In genomic region chr6:18362058-18362561, GRCh38 we compare ENCODE assay signal across 14 cellular contexts. TPM values are rescaled to one million over a fixed set of nuclear protein-coding genes. Genes with fewer than 3 reads are reported as not detected.
DNase-seq lines count a peak whose midpoint lies in the region; ATAC-seq, FAIRE-seq and TF ChIP-seq lines count a peak whose summit lies in the region.
"Had no signal": no experiment of that assay in that cellular context is flagged by ENCODE, and none has a peak within 500 bp of the region (broad histone marks: within the 10 kb centered on the region; RNA-seq: fewer than 3 reads in every experiment).

No MANE protein-coding gene starts in this region.

- CTCF ChIA-PET in HepG2 (lab: Yijun Ruan, JAX; ENCODE audit: low intra/inter-chr PET ratio, low total read pairs) (no interaction called here), mammary epithelial cell (lab: Charles Lee; ENCODE audit: low non-redundant PET) (interaction anchor here (0.6 kb wide), 1 partner anchor 74 kb away, joined by 17 read pairs; no protein-coding TSS in a partner anchor)

- H3K4me1 ChIP-seq in liver (ENCODE audit: control insufficient read depth in 4 of 4, insufficient read depth in 4 of 4, low read length in 3 of 4) (peaks cover 0 to 26% (median 14%) of the 10 kb centered on the region in 4 donors), HepG2 (ENCODE audit: insufficient read depth, low read length) (no peaks in the 10 kb centered on the region), mammary epithelial cell (ENCODE audit: insufficient read depth, low read length) (peaks cover 20% of the 10 kb centered on the region), left lung (peaks cover 0 to 5% of the 10 kb centered on the region in 2 donors)

- H2AFZ ChIP-seq in HepG2 (ENCODE audit: low read length) (no peak overlapping the region), mammary epithelial cell (ENCODE audit: low read depth, low read length) (peak overlapping the region; percentile 15)

- H3K27ac ChIP-seq in liver (ENCODE audit: low read depth in 1 of 2, low read length in 2 of 2) (peak overlapping the region; percentile 46 to 53), HepG2 (ENCODE audit: extremely low read length, insufficient read depth, low read length) (no peak overlapping the region), mammary epithelial cell (ENCODE audit: insufficient read depth, low read depth, low read length) (peak overlapping the region; percentile 31), left lung (no peak overlapping the region)

- H3K9me3 ChIP-seq in liver (ENCODE audit: control insufficient read depth in 4 of 4, low read length in 3 of 4) (no peaks in the 10 kb centered on the region), HepG2 (ENCODE audit: low read length) (no peaks in the 10 kb centered on the region), mammary epithelial cell (replicated peaks; ENCODE audit: insufficient read depth, low read length) (no peaks in the 10 kb centered on the region), left lung (no peaks in the 10 kb centered on the region)

- POLR2A ChIA-PET in HepG2 (lab: Yijun Ruan, JAX): interaction anchor here (0.7 kb wide), 1 partner anchor 8 kb away, joined by 3 read pairs; no protein-coding TSS in a partner anchor

- no peaks in the 10 kb centered on the region for H3K27me3 ChIP-seq in liver (ENCODE audit: control insufficient read depth in 4 of 4, insufficient read depth in 4 of 4, low read length in 3 of 4)
- H3K27me3 ChIP-seq in HepG2 (ENCODE audit: control insufficient read depth in 1 of 2, insufficient read depth in 2 of 2, low read length in 2 of 2): peaks cover 1 to 4% of the 10 kb centered on the region in 2 experiments; a peak in 1 of 5 replicates
- H3K27me3 ChIP-seq in mammary epithelial cell (ENCODE audit: insufficient read depth, low read length): no peaks in the 10 kb centered on the region
- no peaks in the 10 kb centered on the region for H3K27me3 ChIP-seq in left lung
- no peaks in the 10 kb centered on the region for H3K27me3 ChIP-seq in H7 (ENCODE audit: control insufficient read depth, insufficient read depth, low read length)
- H3K27me3 ChIP-seq: heart right ventricle had no signal

- no peak for TF ChIP-seq POLR2A in HepG2 (IDR thresholded peaks at IDR 0.05; ENCODE audit: insufficient read depth in 1 of 2, low read depth in 2 of 2, low read length in 2 of 2)

- DNase-seq in HepG2 (ENCODE audit: low spot score) (no peak), mammary epithelial cell (peak; percentile 90), left lung (no peak), H7 (no peak), NCI-H82 (lab: John Stamatoyannopoulos, UW) (no peak), UCSD-AML1 (lab: John Stamatoyannopoulos, UW; ENCODE audit: unreplicated experiment) (no peak), T-helper 2 cell (no peak)
- DNase-seq: ACHN; heart right ventricle; naive thymus-derived CD4-positive, alpha-beta T cell; NCI-H345; stimulated activated CD4-positive, alpha-beta T cell treated with anti-CD3 and anti-CD28 coated beads, Interleukin-4, amount 100 ng/mL, for 24 hours had no signal

- no TSS peak for BruUV-seq in HepG2 (replicated peaks; lab: Mats Ljungman, UMichigan)
- BruUV-seq in mammary epithelial cell (replicated peaks; lab: Mats Ljungman, UMichigan): no TSS peak

- no peaks in the 10 kb centered on the region for H4K20me1 ChIP-seq in HepG2 (ENCODE audit: insufficient read depth, low read length)
- no peaks in the 10 kb centered on the region for H4K20me1 ChIP-seq in mammary epithelial cell (ENCODE audit: insufficient read depth, low read length)

- in situ Hi-C loops in HepG2 (cut with HindIII; ENCODE audit: extremely low pct_ligation_motif_present, low pct_unique_long_range_greater_than_20kb) (no loop called here), mammary epithelial cell (cut with MboI; ENCODE audit: low sequenced_read_pairs in 2 of 2) (no loop called here)

- H3K4me2 ChIP-seq in HepG2 (ENCODE audit: low read depth, low read length): no peak overlapping the region
- no peak overlapping the region for H3K4me2 ChIP-seq in mammary epithelial cell (ENCODE audit: insufficient read depth, low read depth, low read length)

- 26% methylated on average over 2 of the region's 2 CpGs for WGBS in liver
- WGBS in HepG2 (ENCODE audit: low lambda C conversion rate): 2% methylated on average over 2 of the region's 2 CpGs
- WGBS in mammary epithelial cell (ENCODE audit: low coverage, missing lambda C conversion rate): 4% methylated on average over 2 of the region's 2 CpGs

- H3K9ac ChIP-seq in liver (ENCODE audit: low read depth in 1 of 2, low read length in 2 of 2): no peak overlapping the region
- no peak overlapping the region for H3K9ac ChIP-seq in HepG2 (ENCODE audit: insufficient read depth, low read depth, low read length)
- H3K9ac ChIP-seq in mammary epithelial cell (ENCODE audit: insufficient read depth, low read length): no peak overlapping the region

- TF ChIP-seq CTCF in liver (IDR thresholded peaks at IDR 0.05; ENCODE audit: low read depth, low read length, missing input control) (no peak), HepG2 (CRISPR knock-in tag; IDR thresholded peaks at IDR 0.05) (no peak), mammary epithelial cell (conservative IDR thresholded peaks at IDR 0.05 in 1 of 2, IDR thresholded peaks at IDR 0.05 in 1 of 2; ENCODE audit: extremely low read depth in 1 of 2, insufficient read depth in 1 of 2, low read depth in 1 of 2, low read length in 2 of 2) (no peak), left lung (IDR thresholded peaks at IDR 0.05) (no peak)

- TF ChIP-seq EP300 in HepG2 (IDR thresholded peaks at IDR 0.05; ENCODE audit: low read depth in 2 of 2, low read length in 2 of 2) (no peak), HepG2 (CRISPR knock-in tag; IDR thresholded peaks at IDR 0.05; ENCODE audit: borderline replicate concordance) (no peak)

- intact Hi-C loops in HepG2 (cut with micrococcal nuclease; ENCODE audit: unreplicated experiment): no loop called here
- intact Hi-C loops in mammary epithelial cell (cut with micrococcal nuclease): no loop called here
- intact Hi-C loops in left lung (cut with DNase I): no loop called here

- dilution Hi-C loops in mammary epithelial cell (cut with HindIII; ENCODE audit: low sequenced_read_pairs): no loop called here

- peak overlapping the region in 1 of 3 donors; percentile 14 for H3K4me3 ChIP-seq in liver (ENCODE audit: low read depth in 1 of 3, low read length in 3 of 3)
- H3K4me3 ChIP-seq in HepG2 (replicated peaks in 1 of 3; ENCODE audit: insufficient read depth in 1 of 3, low read depth in 2 of 3, low read length in 3 of 3): no peak overlapping the region
- H3K4me3 ChIP-seq in mammary epithelial cell (replicated peaks in 1 of 3; ENCODE audit: insufficient read depth in 1 of 3, low read depth in 2 of 3, low read length in 3 of 3): no peak overlapping the region
- no peak overlapping the region for H3K4me3 ChIP-seq in left lung
- no peak overlapping the region for H3K4me3 ChIP-seq in H7 (ENCODE audit: insufficient read depth, low read depth, low read length)
- H3K4me3 ChIP-seq: heart right ventricle, K562 had no signal

- no peak for FAIRE-seq in HepG2 (lab: Jason Lieb, UNC)
- FAIRE-seq: K562 had no signal

- H3K79me2 ChIP-seq in HepG2 (ENCODE audit: insufficient read depth, low read length) (no peaks in the 10 kb centered on the region), mammary epithelial cell (ENCODE audit: insufficient read depth, low read length) (no peaks in the 10 kb centered on the region)

- H3K36me3 ChIP-seq in liver (ENCODE audit: control insufficient read depth in 4 of 4, insufficient read depth in 3 of 4, low read depth in 1 of 4, low read length in 3 of 4) (no peaks in the 10 kb centered on the region), HepG2 (replicated peaks in 1 of 2; ENCODE audit: control insufficient read depth in 1 of 2, insufficient read depth in 2 of 2, low read length in 2 of 2) (no peaks in the 10 kb centered on the region), mammary epithelial cell (ENCODE audit: insufficient read depth, low read length) (no peaks in the 10 kb centered on the region), left lung (no peaks in the 10 kb centered on the region), H7 (replicated peaks; ENCODE audit: control insufficient read depth, insufficient read depth, low read length) (no peaks in the 10 kb centered on the region)
- H3K36me3 ChIP-seq: heart right ventricle had no signal

- ATAC-seq in HepG2: no peak
- ATAC-seq in left lung: peak; percentile 77
- ATAC-seq: K562; naive thymus-derived CD4-positive, alpha-beta T cell had no signal

- no peak for TF ChIP-seq RAD21 in liver (IDR thresholded peaks at IDR 0.05)
- no peak for TF ChIP-seq RAD21 in HepG2 (CRISPR knock-in tag; IDR thresholded peaks at IDR 0.05)

TF ChIP-seq in liver, 16 proteins besides CTCF, POLR2A, EP300 and RAD21 (continues in another document):
- TF ChIP-seq RXRA (IDR thresholded peaks at IDR 0.05): peak in 1 of 2 donors; percentile 18

RNA-seq across cellular contexts. Expression of gene RNF144B, which starts 25.0 kb away (rescaled TPM):
- 10 to 100 TPM in 1 of 2 donors, 1 to 10 TPM in 1; 5.9 to 15.1 TPM for total RNA-seq in liver
- polyA plus RNA-seq in liver: 1 to 10 TPM; 3.0 to 9.3 TPM
- 4.3 and 5.3 TPM in 2 replicates for total RNA-seq in HepG2 (2016; rRNA removed; fragmentation: Illumina TruSeq; extraction: Trizol)
- 0.35 and 0.81 TPM in 2 replicates for total RNA-seq in HepG2 (2016; cell fraction: cytosol; rRNA removed; fragmentation: Illumina TruSeq; extraction: Trizol; ENCODE audit: low read depth)
- 3.7 and 6.0 TPM in 2 replicates for total RNA-seq in HepG2 (2016; cell fraction: insoluble cytoplasmic fraction; rRNA removed; fragmentation: Illumina TruSeq; extraction: Trizol)
- 1.9 and 2.1 TPM in 2 replicates for total RNA-seq in HepG2 (2016; cell fraction: membrane; rRNA removed; fragmentation: Illumina TruSeq; extraction: Trizol)
- 2.6 and 3.2 TPM in 2 replicates for total RNA-seq in HepG2 (2016; cell fraction: nucleus; rRNA removed; fragmentation: Illumina TruSeq; extraction: Trizol)
- 1.2 and 1.8 TPM in 2 replicates for polyA plus RNA-seq in HepG2 (2011; rRNA removed)
- polyA plus RNA-seq in HepG2 (2011; cell fraction: cytosol; rRNA removed): 0.90 and 1.1 TPM in 2 replicates
- 0.80 and 1.1 TPM in 2 replicates for polyA plus RNA-seq in HepG2 (2011; cell fraction: nucleus; rRNA removed)
- polyA plus RNA-seq in HepG2 (2012): 0.76 and 1.7 TPM in 2 replicates
- polyA plus RNA-seq in HepG2 (2016; cell fraction: cytosol; fragmentation: Illumina TruSeq; extraction: Trizol; ENCODE audit: low read depth): 0.14 and 0.21 TPM in 2 replicates
- 3.6 and 3.8 TPM in 2 replicates for polyA plus RNA-seq in HepG2 (2016; cell fraction: insoluble cytoplasmic fraction; fragmentation: Illumina TruSeq; extraction: Trizol; ENCODE audit: low read depth)
- 0.64 TPM in 2 replicates for polyA plus RNA-seq in HepG2 (2016; cell fraction: membrane; fragmentation: Illumina TruSeq; extraction: Trizol; ENCODE audit: low read depth)
- polyA plus RNA-seq in HepG2 (2016; cell fraction: nucleus; fragmentation: Illumina TruSeq; extraction: Trizol; ENCODE audit: insufficient read depth, low read depth): 2.2 and 2.6 TPM in 2 replicates
- polyA minus RNA-seq in HepG2 (2011; rRNA and poly(A)+ RNA removed; ENCODE audit: low replicate concordance): 4.0 and 5.3 TPM in 2 replicates
- 2.8 and 3.2 TPM in 2 replicates for polyA minus RNA-seq in HepG2 (2011; cell fraction: cytosol; rRNA and poly(A)+ RNA removed)
- 2.1 and 3.5 TPM in 2 replicates for polyA minus RNA-seq in HepG2 (2011; cell fraction: nucleus; rRNA and poly(A)+ RNA removed)
- 10 to 100 TPM; 45.7 to 74.7 TPM for total RNA-seq in mammary epithelial cell
- 8.4 TPM for polyA plus RNA-seq in mammary epithelial cell
- polyA minus RNA-seq in mammary epithelial cell: 13.9 TPM
- 10 to 100 TPM; 60.4 to 74.8 TPM for total RNA-seq in left lung
- total RNA-seq in H7 (2014; rRNA removed; shearing (Covaris generic)): 1.4 and 1.7 TPM in 2 replicates
- total RNA-seq: K562 had no signal

Comparison
In these comparisons a context has a peak if more than half of its experiments do, and no peak if none do; other contexts are left out.
1. H3K27ac ChIP-seq: peak in liver (2 of 2) and mammary epithelial cell (single experiment); none in HepG2 (single experiment) and left lung (0 of 2).